Comparison of ENCODE assay signal across 16 cellular contexts in genomic region chr10:3258291-3258848, GRCh38.
DNase-seq lines count a peak whose midpoint lies in the region; ATAC-seq, FAIRE-seq and TF ChIP-seq lines count a peak whose summit lies in the region.
"Had no signal": no experiment of that assay in that cellular context is flagged by ENCODE, and none has a peak within 500 bp of the region (broad histone marks: within the 10 kb centered on the region; RNA-seq: fewer than 3 reads in every experiment).

No MANE protein-coding gene starts in this region.

- H3K27me3 ChIP-seq in right lobe of liver, result no peaks in the 10 kb centered on the region
- peaks cover 0 to 66% of the 10 kb centered on the region in 2 experiments; a peak in 3 of 5 replicates for H3K27me3 ChIP-seq in HepG2 (ENCODE audit: control insufficient read depth in 1 of 2, insufficient read depth in 2 of 2, low read length in 2 of 2)
- H3K27me3 ChIP-seq in mesenchymal stem cell (ENCODE audit: control insufficient read depth in 1 of 2, insufficient read depth in 1 of 2, low read length in 2 of 2), result peaks cover 0 to 20% of the 10 kb centered on the region in 2 experiments
- H3K27me3 ChIP-seq in SJCRH30, result no peaks in the 10 kb centered on the region

- no peak overlapping the region for H4K8ac ChIP-seq in mesenchymal stem cell (ENCODE audit: low read length)

- TF ChIP-seq EP300 in HepG2 (IDR thresholded peaks at IDR 0.05; ENCODE audit: low read depth in 2 of 2, low read length in 2 of 2) (no peak), HepG2 (CRISPR knock-in tag; IDR thresholded peaks at IDR 0.05; ENCODE audit: borderline replicate concordance) (no peak)

- no peak overlapping the region for H2BK15ac ChIP-seq in mesenchymal stem cell (ENCODE audit: low read depth, poor library complexity, severe bottlenecking)

- H3K79me2 ChIP-seq in HepG2 (ENCODE audit: insufficient read depth, low read length), result no peaks in the 10 kb centered on the region

- no peak overlapping the region for H4K91ac ChIP-seq in mesenchymal stem cell (ENCODE audit: low read length)

- POLR2A ChIA-PET in HepG2 (lab: Yijun Ruan, JAX), result no interaction called here

- H2AFZ ChIP-seq in HepG2 (ENCODE audit: low read length), result no peak overlapping the region
- H2AFZ ChIP-seq in mesenchymal stem cell (ENCODE audit: low read depth, low read length), result no peak overlapping the region
- H2AFZ ChIP-seq: GM23248 had no signal

- no peak overlapping the region for H3K14ac ChIP-seq in mesenchymal stem cell (ENCODE audit: low read length in 2 of 2)

- no peak overlapping the region for H3K4ac ChIP-seq in mesenchymal stem cell (ENCODE audit: low read depth in 1 of 2, low read length in 2 of 2)

- TF ChIP-seq RAD21 in HepG2 (CRISPR knock-in tag; IDR thresholded peaks at IDR 0.05), result no peak

- H2BK120ac ChIP-seq in mesenchymal stem cell (ENCODE audit: low read depth, low read length), result no peak overlapping the region

- no peak overlapping the region for H2BK12ac ChIP-seq in mesenchymal stem cell (ENCODE audit: low read length in 2 of 2)

- H3K4me2 ChIP-seq in HepG2 (ENCODE audit: low read depth, low read length), result no peak overlapping the region
- no peak overlapping the region for H3K4me2 ChIP-seq in mesenchymal stem cell (ENCODE audit: low read length, poor library complexity, severe bottlenecking)
- H3K4me2 ChIP-seq: BLaER1 had no signal

- no peak overlapping the region for H3K9ac ChIP-seq in HepG2 (ENCODE audit: insufficient read depth, low read depth, low read length)
- no peak overlapping the region for H3K9ac ChIP-seq in mesenchymal stem cell (ENCODE audit: low read length)
- H3K9ac ChIP-seq: BLaER1, GM23248 had no signal

- H3K23ac ChIP-seq in mesenchymal stem cell (ENCODE audit: low read length in 2 of 2), result no peak overlapping the region

- H2BK5ac ChIP-seq in mesenchymal stem cell (ENCODE audit: low read depth, low read length, poor library complexity, severe bottlenecking), result no peak overlapping the region

- no peak overlapping the region for H2AK5ac ChIP-seq in mesenchymal stem cell (ENCODE audit: low read length, severe bottlenecking)

- no peaks in the 10 kb centered on the region for H3K9me3 ChIP-seq in right lobe of liver
- H3K9me3 ChIP-seq in HepG2 (ENCODE audit: low read length), result no peaks in the 10 kb centered on the region
- H3K9me3 ChIP-seq in mesenchymal stem cell (ENCODE audit: control insufficient read depth, low read length), result no peaks in the 10 kb centered on the region
- no peaks in the 10 kb centered on the region for H3K9me3 ChIP-seq in SJCRH30 (replicated peaks)
- H3K9me3 ChIP-seq: BLaER1, Caco-2 had no signal

- no peak for TF ChIP-seq POLR2A in right lobe of liver (IDR thresholded peaks at IDR 0.05)
- TF ChIP-seq POLR2A in HepG2 (IDR thresholded peaks at IDR 0.05; ENCODE audit: insufficient read depth in 1 of 2, low read depth in 2 of 2, low read length in 2 of 2), result no peak

- no peaks in the 10 kb centered on the region for H3K4me1 ChIP-seq in right lobe of liver
- H3K4me1 ChIP-seq in HepG2 (ENCODE audit: insufficient read depth, low read length), result no peaks in the 10 kb centered on the region
- H3K4me1 ChIP-seq in mesenchymal stem cell (ENCODE audit: control insufficient read depth, insufficient read depth, low read depth, low read length), result no peaks in the 10 kb centered on the region
- H3K4me1 ChIP-seq in SJCRH30, result no peaks in the 10 kb centered on the region
- H3K4me1 ChIP-seq: BLaER1, Caco-2 had no signal

- DNase-seq in right lobe of liver (no peak), HepG2 (ENCODE audit: low spot score) (no peak), dermis blood vessel endothelial cell (peak; percentile 53), mesenchymal stem cell (peak; percentile 38), SJCRH30 (no peak), glomerular visceral epithelial cell (ENCODE audit: extremely low spot score) (no peak)
- DNase-seq: AML-193; Caco-2; CD8-positive, alpha-beta memory T cell; GM23248 had no signal

- H3K79me1 ChIP-seq in mesenchymal stem cell (replicated peaks; ENCODE audit: low read length, poor library complexity, severe bottlenecking), result no peaks in the 10 kb centered on the region

- CTCF ChIA-PET in HepG2 (lab: Yijun Ruan, JAX; ENCODE audit: low intra/inter-chr PET ratio, low total read pairs), result no interaction called here

- H3K36me3 ChIP-seq in right lobe of liver (no peaks in the 10 kb centered on the region), HepG2 (replicated peaks in 1 of 2; ENCODE audit: control insufficient read depth in 1 of 2, insufficient read depth in 2 of 2, low read length in 2 of 2) (no peaks in the 10 kb centered on the region), mesenchymal stem cell (ENCODE audit: control insufficient read depth in 1 of 2, insufficient read depth in 2 of 2, low read depth in 1 of 2, low read length in 2 of 2) (no peaks in the 10 kb centered on the region), SJCRH30 (no peaks in the 10 kb centered on the region)
- H3K36me3 ChIP-seq: BLaER1 had no signal

- intact Hi-C loops in right lobe of liver (cut with DNase I) (no loop called here), HepG2 (cut with micrococcal nuclease; ENCODE audit: unreplicated experiment) (no loop called here)

- no peak for FAIRE-seq in HepG2 (lab: Jason Lieb, UNC)
- FAIRE-seq: H54 had no signal

- WGBS in right lobe of liver (ENCODE audit: insufficient coverage, low coverage, low lambda C conversion rate, missing lambda C conversion rate), result 62% methylated on average over 10 of the region's 11 CpGs
- 24% methylated on average over 7 of the region's 11 CpGs for WGBS in HepG2 (ENCODE audit: low lambda C conversion rate)
- WGBS in mesenchymal stem cell, result 89% methylated on average over 11 of the region's 11 CpGs

- no peak overlapping the region for H3K27ac ChIP-seq in right lobe of liver
- H3K27ac ChIP-seq in HepG2 (ENCODE audit: extremely low read length, insufficient read depth, low read length), result no peak overlapping the region
- no peak overlapping the region for H3K27ac ChIP-seq in mesenchymal stem cell (ENCODE audit: low read length, poor library complexity, severe bottlenecking)
- no peak overlapping the region for H3K27ac ChIP-seq in SJCRH30
- H3K27ac ChIP-seq: 22Rv1, BLaER1, GM23248 had no signal

- no peak overlapping the region for H3K4me3 ChIP-seq in right lobe of liver
- H3K4me3 ChIP-seq in HepG2 (replicated peaks in 1 of 3; ENCODE audit: insufficient read depth in 1 of 3, low read depth in 2 of 3, low read length in 3 of 3), result no peak overlapping the region
- H3K4me3 ChIP-seq in mesenchymal stem cell (ENCODE audit: insufficient read depth in 1 of 2, low read depth in 1 of 2, low read length in 2 of 2), result no peak overlapping the region
- H3K4me3 ChIP-seq in SJCRH30, result no peak overlapping the region
- H3K4me3 ChIP-seq: BLaER1, GM23248 had no signal

- ATAC-seq in right lobe of liver, result peak; percentile 30 to 78 (median 57)
- no peak for ATAC-seq in HepG2
- no peak for ATAC-seq in HG03039 (IDR thresholded peaks at IDR 0.05; ENCODE audit: unreplicated experiment)
- ATAC-seq in GM18867 (IDR thresholded peaks at IDR 0.05; ENCODE audit: unreplicated experiment), result no peak
- ATAC-seq: HCT116 had no signal

- no peak for TF ChIP-seq CTCF in right lobe of liver (IDR thresholded peaks at IDR 0.05)
- TF ChIP-seq CTCF in HepG2 (CRISPR knock-in tag; IDR thresholded peaks at IDR 0.05), result no peak

- BruUV-seq in HepG2 (replicated peaks; lab: Mats Ljungman, UMichigan), result no TSS peak

- in situ Hi-C loops in HepG2 (cut with HindIII; ENCODE audit: extremely low pct_ligation_motif_present, low pct_unique_long_range_greater_than_20kb), result no loop called here

- H4K20me1 ChIP-seq in HepG2 (ENCODE audit: insufficient read depth, low read length), result no peaks in the 10 kb centered on the region
- H4K20me1 ChIP-seq: BLaER1 had no signal

- H3K18ac ChIP-seq in mesenchymal stem cell (ENCODE audit: low read depth in 1 of 2, low read length in 2 of 2), result no peak overlapping the region

TF ChIP-seq in HepG2, 621 proteins besides CTCF, POLR2A, EP300 and RAD21:
- TF ChIP-seq HIVEP1 (CRISPR knock-in tag; IDR thresholded peaks at IDR 0.05), result no peak
- TF ChIP-seq, protein P1, sequence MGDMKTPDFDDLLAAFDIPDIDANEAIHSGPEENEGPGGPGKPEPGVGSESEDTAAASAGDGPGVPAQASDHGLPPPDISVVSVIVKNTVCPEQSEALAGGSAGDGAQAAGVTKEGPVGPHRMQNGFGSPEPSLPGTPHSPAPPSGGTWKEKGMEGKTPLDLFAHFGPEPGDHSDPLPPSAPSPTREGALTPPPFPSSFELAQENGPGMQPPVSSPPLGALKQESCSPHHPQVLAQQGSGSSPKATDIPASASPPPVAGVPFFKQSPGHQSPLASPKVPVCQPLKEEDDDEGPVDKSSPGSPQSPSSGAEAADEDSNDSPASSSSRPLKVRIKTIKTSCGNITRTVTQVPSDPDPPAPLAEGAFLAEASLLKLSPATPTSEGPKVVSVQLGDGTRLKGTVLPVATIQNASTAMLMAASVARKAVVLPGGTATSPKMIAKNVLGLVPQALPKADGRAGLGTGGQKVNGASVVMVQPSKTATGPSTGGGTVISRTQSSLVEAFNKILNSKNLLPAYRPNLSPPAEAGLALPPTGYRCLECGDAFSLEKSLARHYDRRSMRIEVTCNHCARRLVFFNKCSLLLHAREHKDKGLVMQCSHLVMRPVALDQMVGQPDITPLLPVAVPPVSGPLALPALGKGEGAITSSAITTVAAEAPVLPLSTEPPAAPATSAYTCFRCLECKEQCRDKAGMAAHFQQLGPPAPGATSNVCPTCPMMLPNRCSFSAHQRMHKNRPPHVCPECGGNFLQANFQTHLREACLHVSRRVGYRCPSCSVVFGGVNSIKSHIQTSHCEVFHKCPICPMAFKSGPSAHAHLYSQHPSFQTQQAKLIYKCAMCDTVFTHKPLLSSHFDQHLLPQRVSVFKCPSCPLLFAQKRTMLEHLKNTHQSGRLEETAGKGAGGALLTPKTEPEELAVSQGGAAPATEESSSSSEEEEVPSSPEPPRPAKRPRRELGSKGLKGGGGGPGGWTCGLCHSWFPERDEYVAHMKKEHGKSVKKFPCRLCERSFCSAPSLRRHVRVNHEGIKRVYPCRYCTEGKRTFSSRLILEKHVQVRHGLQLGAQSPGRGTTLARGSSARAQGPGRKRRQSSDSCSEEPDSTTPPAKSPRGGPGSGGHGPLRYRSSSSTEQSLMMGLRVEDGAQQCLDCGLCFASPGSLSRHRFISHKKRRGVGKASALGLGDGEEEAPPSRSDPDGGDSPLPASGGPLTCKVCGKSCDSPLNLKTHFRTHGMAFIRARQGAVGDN (CRISPR knock-in tag; IDR thresholded peaks at IDR 0.05), result no peak
- no peak for TF ChIP-seq ZNF747 (CRISPR knock-in tag; IDR thresholded peaks at IDR 0.05; ENCODE audit: borderline replicate concordance)
- no peak for TF ChIP-seq CREB1 (IDR thresholded peaks at IDR 0.05)
- TF ChIP-seq CREB1 (CRISPR knock-in tag; IDR thresholded peaks at IDR 0.05), result no peak

Comparison
In these comparisons a context has a peak if more than half of its experiments do, and no peak if none do; other contexts are left out.
1. ATAC-seq: peak in right lobe of liver (4 of 4); none in HepG2 (single experiment), HG03039 (single experiment) and GM18867 (single experiment).
2. DNase-seq: peak in dermis blood vessel endothelial cell (single experiment) and mesenchymal stem cell (single experiment); none in right lobe of liver (0 of 3), HepG2 (single experiment), SJCRH30 (0 of 2) and glomerular visceral epithelial cell (single experiment).